Comparison of ENCODE assay signal across 28 cellular contexts in genomic region chr6:4030672-4031071, GRCh38. TPM values are rescaled to one million over a fixed set of nuclear protein-coding genes. Genes with fewer than 3 reads are reported as not detected.
A peak's percentile ranks its signal among the peaks of the same experiment; 100 is the strongest.
DNase-seq lines count a peak whose midpoint lies in the region; ATAC-seq, FAIRE-seq and TF ChIP-seq lines count a peak whose summit lies in the region.
"Had no signal": no experiment of that assay in that cellular context is flagged by ENCODE, and none has a peak within 500 bp of the region (broad histone marks: within the 10 kb centered on the region; RNA-seq: fewer than 3 reads in every experiment).

No MANE protein-coding gene starts in this region.

- H3K4me1 Mint-ChIP-seq in activated T-cell treated with anti-CD3 and anti-CD28 coated beads, Interleukin-2, amount 50 U/mL, for 72 hours (ENCODE audit: low read depth), result peaks cover 81% of the 10 kb centered on the region
- peaks cover 76% of the 10 kb centered on the region for H3K4me1 Mint-ChIP-seq in activated T-cell treated with anti-CD3 and anti-CD28 coated beads, Interleukin-2, amount 50 U/mL, for 4 hours (ENCODE audit: low read depth)
- peaks cover 65% of the 10 kb centered on the region for H3K4me1 Mint-ChIP-seq in activated CD8-positive, alpha-beta T cell treated with anti-CD3 and anti-CD28 coated beads, Interleukin-2, amount 10 ng/mL, durations not matched to agents 7 days and 5 days (ENCODE audit: low read depth)
- H3K4me1 Mint-ChIP-seq in natural killer cell, result peaks cover 67 to 80% of the 10 kb centered on the region in 2 donors

- H3K9me3 Mint-ChIP-seq in activated T-cell treated with anti-CD3 and anti-CD28 coated beads, Interleukin-2, amount 50 U/mL, for 72 hours, result no peaks in the 10 kb centered on the region
- no peaks in the 10 kb centered on the region for H3K9me3 Mint-ChIP-seq in activated T-cell treated with anti-CD3 and anti-CD28 coated beads, Interleukin-2, amount 50 U/mL, for 4 hours
- no peaks in the 10 kb centered on the region for H3K9me3 Mint-ChIP-seq in activated CD8-positive, alpha-beta T cell treated with anti-CD3 and anti-CD28 coated beads, Interleukin-2, amount 10 ng/mL, durations not matched to agents 7 days and 5 days (ENCODE audit: insufficient read depth)
- no peaks in the 10 kb centered on the region for H3K9me3 Mint-ChIP-seq in natural killer cell

- CTCF ChIA-PET in activated CD8-positive, alpha-beta T cell treated with anti-CD3 and anti-CD28 coated beads, Interleukin-2, amount 10 ng/mL, durations not matched to agents 7 days and 5 days (lab: Charles Lee), result interaction anchor here (1.1 to 1.6 kb wide), 3 partner anchors 9 to 24 kb away, joined by 4 to 15 read pairs (median 5); a partner anchor contains a TSS

- H3K36me3 Mint-ChIP-seq in activated T-cell treated with anti-CD3 and anti-CD28 coated beads, Interleukin-2, amount 50 U/mL, for 72 hours (ENCODE audit: insufficient read depth in 2 of 2), result peaks cover 14 to 33% of the 10 kb centered on the region in 2 donors
- peaks cover 44% of the 10 kb centered on the region for H3K36me3 Mint-ChIP-seq in activated T-cell treated with anti-CD3 and anti-CD28 coated beads, Interleukin-2, amount 50 U/mL, for 4 hours (ENCODE audit: insufficient read depth)
- H3K36me3 Mint-ChIP-seq in activated CD8-positive, alpha-beta T cell treated with anti-CD3 and anti-CD28 coated beads, Interleukin-2, amount 10 ng/mL, durations not matched to agents 7 days and 5 days (ENCODE audit: low read depth), result peaks cover 66% of the 10 kb centered on the region
- H3K36me3 Mint-ChIP-seq in natural killer cell, result peaks cover 16% of the 10 kb centered on the region

- peak; percentile 80 for FAIRE-seq in GM12891 (lab: Jason Lieb, UNC)
- FAIRE-seq: GM18507, H1 had no signal

- DNase-seq in activated T-cell treated with anti-CD3 and anti-CD28 coated beads, Interleukin-2, amount 50 U/mL, for 72 hours, result no peak
- DNase-seq in activated T-cell treated with anti-CD3 and anti-CD28 coated beads, Interleukin-2, amount 50 U/mL, for 4 hours, result no peak
- DNase-seq in GM12891 (ENCODE audit: insufficient read length, low spot score), result no peak
- no peak for DNase-seq in activated CD8-positive, alpha-beta T cell treated with anti-CD3 and anti-CD28 coated beads, Interleukin-2, amount 10 ng/mL, durations not matched to agents 7 days and 5 days
- no peak for DNase-seq in natural killer cell
- DNase-seq in NCI-H2081 (lab: John Stamatoyannopoulos, UW), result no peak
- DNase-seq in cerebellum (ENCODE audit: low spot score), result no peak
- no peak for DNase-seq in kidney glomerular epithelial cell (lab: John Stamatoyannopoulos, UW)
- DNase-seq: ACHN; activated effector memory CD4-positive, alpha-beta T cell treated with Interleukin-2 at 50 U/mL for 16 hours; anterior cingulate cortex; heart left ventricle; left ventricle myocardium inferior; mucosa of descending colon; NCI-H1436 treated with DMSO at 0.1 percent for 48 hours; NCI-H524; NK-92 treated with Interleukin-12 subunit alpha and Interleukin-12 subunit beta, amount 100 ng/mL, for 24 hours; psoas muscle; uterus had no signal

- POLR2A ChIA-PET in activated CD8-positive, alpha-beta T cell treated with anti-CD3 and anti-CD28 coated beads, Interleukin-2, amount 10 ng/mL, durations not matched to agents 7 days and 5 days (lab: Charles Lee), result interaction anchor here (1.1 kb wide), 1 partner anchor 9 kb away, joined by 3 read pairs; a partner anchor contains a TSS

- ATAC-seq in activated T-cell treated with anti-CD3 and anti-CD28 coated beads, Interleukin-2, amount 50 U/mL, for 72 hours (replicated peaks in 1 of 2), result no peak
- no peak for ATAC-seq in activated T-cell treated with anti-CD3 and anti-CD28 coated beads, Interleukin-2, amount 50 U/mL, for 4 hours
- peak; percentile 61 for ATAC-seq in activated CD8-positive, alpha-beta T cell treated with anti-CD3 and anti-CD28 coated beads, Interleukin-2, amount 10 ng/mL, durations not matched to agents 7 days and 5 days
- ATAC-seq in natural killer cell, result peak in 2 of 3 donors; percentile 37 to 44
- ATAC-seq: mucosa of descending colon, Panc1, psoas muscle had no signal

- TF ChIP-seq CTCF in natural killer cell (IDR thresholded peaks at IDR 0.05), result no peak

- TF ChIP-seq POLR2A in GM12891 (IDR thresholded peaks at IDR 0.05; ENCODE audit: low read depth, low read length), result no peak

- H3K27me3 Mint-ChIP-seq in activated T-cell treated with anti-CD3 and anti-CD28 coated beads, Interleukin-2, amount 50 U/mL, for 72 hours (ENCODE audit: low read depth), result no peaks in the 10 kb centered on the region
- no peaks in the 10 kb centered on the region for H3K27me3 Mint-ChIP-seq in activated T-cell treated with anti-CD3 and anti-CD28 coated beads, Interleukin-2, amount 50 U/mL, for 4 hours (ENCODE audit: low read depth)
- no peaks in the 10 kb centered on the region for H3K27me3 Mint-ChIP-seq in activated CD8-positive, alpha-beta T cell treated with anti-CD3 and anti-CD28 coated beads, Interleukin-2, amount 10 ng/mL, durations not matched to agents 7 days and 5 days (ENCODE audit: low read depth)
- H3K27me3 Mint-ChIP-seq in natural killer cell (ENCODE audit: low read depth in 2 of 2), result no peaks in the 10 kb centered on the region

- intact Hi-C loops in natural killer cell (cut with micrococcal nuclease), result no loop called here

- peak overlapping the region; percentile 84 for H3K27ac Mint-ChIP-seq in activated T-cell treated with anti-CD3 and anti-CD28 coated beads, Interleukin-2, amount 50 U/mL, for 72 hours
- peak overlapping the region; percentile 18 for H3K27ac Mint-ChIP-seq in activated CD8-positive, alpha-beta T cell treated with anti-CD3 and anti-CD28 coated beads, Interleukin-2, amount 10 ng/mL, durations not matched to agents 7 days and 5 days
- peak overlapping the region; percentile 9 to 56 for H3K27ac Mint-ChIP-seq in natural killer cell

- H3K4me3 Mint-ChIP-seq in activated T-cell treated with anti-CD3 and anti-CD28 coated beads, Interleukin-2, amount 50 U/mL, for 72 hours, result peak overlapping the region in 1 of 2 donors; percentile 43
- no peak overlapping the region for H3K4me3 Mint-ChIP-seq in activated T-cell treated with anti-CD3 and anti-CD28 coated beads, Interleukin-2, amount 50 U/mL, for 4 hours
- H3K4me3 Mint-ChIP-seq in activated CD8-positive, alpha-beta T cell treated with anti-CD3 and anti-CD28 coated beads, Interleukin-2, amount 10 ng/mL, durations not matched to agents 7 days and 5 days, result no peak overlapping the region
- H3K4me3 Mint-ChIP-seq in natural killer cell, result no peak overlapping the region

TF ChIP-seq in GM12891, 5 proteins besides CTCF, POLR2A, EP300 and RAD21:
- no peak for TF ChIP-seq POLR2AphosphoS5 (IDR thresholded peaks at IDR 0.05; ENCODE audit: low read depth, low read length)
- TF ChIP-seq PAX5 (IDR thresholded peaks at IDR 0.05; ENCODE audit: insufficient read depth, low read length, severe bottlenecking), result no peak
- TF ChIP-seq SPI1 (IDR thresholded peaks at IDR 0.05; ENCODE audit: low read depth, low read length), result no peak
- no peak for TF ChIP-seq POU2F2 (IDR thresholded peaks at IDR 0.05; ENCODE audit: low read depth, low read length)
- TF ChIP-seq TAF1 (IDR thresholded peaks at IDR 0.05; ENCODE audit: low read depth, low read length), result no peak
TF ChIP-seq in GM12891: peak in this region for 0.

RNA-seq across cellular contexts. Expression of gene FAM217A, which starts 48.3 kb away (rescaled TPM):
- total RNA-seq in activated T-cell treated with anti-CD3 and anti-CD28 coated beads, Interleukin-2, amount 50 U/mL, for 72 hours, result not detected
- not detected for total RNA-seq in activated T-cell treated with anti-CD3 and anti-CD28 coated beads, Interleukin-2, amount 50 U/mL, for 4 hours
- polyA plus RNA-seq in GM12891 (2012; ENCODE audit: low read depth, missing spikeins), result not detected
- total RNA-seq in activated CD8-positive, alpha-beta T cell treated with anti-CD3 and anti-CD28 coated beads, Interleukin-2, amount 10 ng/mL, durations not matched to agents 7 days and 5 days, result not detected
- not detected for total RNA-seq in natural killer cell
- total RNA-seq in cerebellum, result not detected
- total RNA-seq: cardiac muscle cell; G401; H1; heart left ventricle; left ventricle myocardium inferior; M059J; mucosa of descending colon; psoas muscle; SJSA1; suprapubic skin; T-helper 1 cell treated with Interleukin-12 subunit alpha and Interleukin-12 subunit beta and Interleukin-4 antibody, amounts not matched to agents 30 ng/mL and 1 ng/mL, for 36 hours; uterus had no signal
- polyA plus RNA-seq: cardiac muscle cell, heart left ventricle, psoas muscle had no signal

Comparison
In these comparisons a context has a peak if more than half of its experiments do, and no peak if none do; other contexts are left out.
1. ATAC-seq: peak in activated CD8-positive, alpha-beta T cell treated with anti-CD3 and anti-CD28 coated beads, Interleukin-2, amount 10 ng/mL, durations not matched to agents 7 days and 5 days (single experiment) and natural killer cell (2 of 3); none in activated T-cell treated with anti-CD3 and anti-CD28 coated beads, Interleukin-2, amount 50 U/mL, for 72 hours (0 of 2) and activated T-cell treated with anti-CD3 and anti-CD28 coated beads, Interleukin-2, amount 50 U/mL, for 4 hours (0 of 2).
2. H3K27ac Mint-ChIP-seq: peak in every context shown above with its lines; median percentile 84 in activated T-cell treated with anti-CD3 and anti-CD28 coated beads, Interleukin-2, amount 50 U/mL, for 72 hours; 32 in natural killer cell; 18 in activated CD8-positive, alpha-beta T cell treated with anti-CD3 and anti-CD28 coated beads, Interleukin-2, amount 10 ng/mL, durations not matched to agents 7 days and 5 days.